In genomic region chr15:32698773-32699390, GRCh38 we compare ENCODE assay signal across 1 cellular context.
TF ChIP-seq lines count a peak whose summit lies in the region.

No MANE protein-coding gene starts in this region.

TF ChIP-seq in IMR-90, 13 proteins besides CTCF, POLR2A, EP300 and RAD21:
- no peak for TF ChIP-seq NFE2L2 (IDR thresholded peaks at IDR 0.05; ENCODE audit: low read depth, low read length)
- TF ChIP-seq BHLHE40 (IDR thresholded peaks at IDR 0.05; ENCODE audit: low read depth, low read length): no peak
- no peak for TF ChIP-seq CHD1 (IDR thresholded peaks at IDR 0.05; ENCODE audit: low read depth, low read length)
- no peak for TF ChIP-seq SMC3 (IDR thresholded peaks at IDR 0.05; ENCODE audit: low read depth, low read length)
- no peak for TF ChIP-seq MXI1 (IDR thresholded peaks at IDR 0.05; ENCODE audit: borderline replicate concordance, low read depth, low read length)
